Comparison of ENCODE assay signal across 9 cellular contexts in genomic region chr11:128341767-128342318, GRCh38.
DNase-seq lines count a peak whose midpoint lies in the region; ATAC-seq and TF ChIP-seq lines count a peak whose summit lies in the region.
"Had no signal": no experiment of that assay in that cellular context is flagged by ENCODE, and none has a peak within 500 bp of the region (broad histone marks: within the 10 kb centered on the region; RNA-seq: fewer than 3 reads in every experiment).

No MANE protein-coding gene starts in this region.

- peak; percentile 15 for DNase-seq in GM23338 (ENCODE audit: low spot score)
- no peak for DNase-seq in Peyer's patch
- DNase-seq in esophagus muscularis mucosa (ENCODE audit: extremely low spot score) = no peak
- DNase-seq in psoas muscle = no peak
- no peak for DNase-seq in NCI-H1092 (lab: John Stamatoyannopoulos, UW)
- no peak for DNase-seq in SK-N-SH
- DNase-seq: kidney, MM.1S had no signal

- H3K27me3 ChIP-seq in GM23338 (ENCODE audit: insufficient read depth) (no peaks in the 10 kb centered on the region), Peyer's patch (no peaks in the 10 kb centered on the region), esophagus muscularis mucosa (no peaks in the 10 kb centered on the region), psoas muscle (ENCODE audit: insufficient read depth in 3 of 3, low read length in 2 of 3) (no peaks in the 10 kb centered on the region), SK-N-SH (ENCODE audit: insufficient read depth) (no peaks in the 10 kb centered on the region)

- no peaks in the 10 kb centered on the region for H3F3A ChIP-seq in GM23338 (replicated peaks; ENCODE audit: low read depth)
- H3F3A ChIP-seq in SK-N-SH (replicated peaks; ENCODE audit: insufficient read depth) = no peaks in the 10 kb centered on the region

- 83% methylated on average over 14 of the region's 14 CpGs for WGBS in esophagus muscularis mucosa
- WGBS in psoas muscle, 3 donors = 62 to 77% (median 72%) methylated on average over 14 of the region's 14 CpGs
- 92% methylated on average over 14 of the region's 14 CpGs for WGBS in SK-N-SH (ENCODE audit: low lambda C conversion rate)

- peaks cover 22% of the 10 kb centered on the region for H3K4me1 Mint-ChIP-seq in GM23338

- no peak overlapping the region for H3K9ac ChIP-seq in SK-N-SH

- POLR2A ChIA-PET in SK-N-SH (lab: Yijun Ruan, JAX) = no interaction called here

- H3K9me3 Mint-ChIP-seq in GM23338 = no peaks in the 10 kb centered on the region

- no peaks in the 10 kb centered on the region for H3K27me3 Mint-ChIP-seq in GM23338 (ENCODE audit: insufficient read depth, low read depth, poor library complexity)

- CTCF ChIA-PET in SK-N-SH (lab: Yijun Ruan, JAX) = interaction anchor here (1.1 to 2.3 kb wide), 2 partner anchors 18 to 51 kb away, joined by 3 to 7 read pairs; no protein-coding TSS in a partner anchor

- intact Hi-C loops in esophagus muscularis mucosa (cut with DNase I) (no loop called here), psoas muscle (cut with DNase I) (no loop called here)

- peaks cover 12% of the 10 kb centered on the region; the same call in 1 of the 2 replicates for H3K4me1 ChIP-seq in GM23338 (ENCODE audit: insufficient read depth)
- H3K4me1 ChIP-seq in Peyer's patch = peaks cover 0 to 20% (median 3%) of the 10 kb centered on the region in 4 donors
- H3K4me1 ChIP-seq in esophagus muscularis mucosa = peaks cover 8 to 30% (median 16%) of the 10 kb centered on the region in 4 donors
- H3K4me1 ChIP-seq in psoas muscle = no peaks in the 10 kb centered on the region
- peaks cover 0 to 3% of the 10 kb centered on the region in 2 experiments; a peak in 1 of 4 replicates for H3K4me1 ChIP-seq in SK-N-SH (ENCODE audit: control insufficient read depth in 1 of 2, insufficient read depth in 2 of 2, low read depth in 1 of 2, low read length in 1 of 2)

- H3K36me3 ChIP-seq in GM23338 (ENCODE audit: insufficient read depth) (no peaks in the 10 kb centered on the region), Peyer's patch (no peaks in the 10 kb centered on the region), esophagus muscularis mucosa (no peaks in the 10 kb centered on the region), psoas muscle (ENCODE audit: insufficient read depth in 1 of 2, low read depth in 1 of 2) (no peaks in the 10 kb centered on the region), SK-N-SH (replicated peaks in 1 of 2; ENCODE audit: control insufficient read depth in 1 of 2, insufficient read depth in 2 of 2, low read length in 1 of 2) (no peaks in the 10 kb centered on the region)

- H3K27ac ChIP-seq in GM23338 (ENCODE audit: low read depth) (no peak overlapping the region), Peyer's patch (peak overlapping the region; percentile 50 to 76 (median 66)), esophagus muscularis mucosa (replicated peaks in 1 of 4) (peak overlapping the region in 3 of 4 donors; percentile 55 to 71 (median 56)), psoas muscle (peak overlapping the region; percentile 50), SK-N-SH (ENCODE audit: low read depth in 2 of 2, low read length in 1 of 2) (no peak overlapping the region)

- H2AFZ ChIP-seq in GM23338 (peak overlapping the region; percentile 80), SK-N-SH (ENCODE audit: low read depth) (no peak overlapping the region)

- TF ChIP-seq EP300 in esophagus muscularis mucosa (IDR thresholded peaks at IDR 0.05) (no peak), SK-N-SH (IDR thresholded peaks at IDR 0.05; ENCODE audit: borderline replicate concordance in 1 of 2, low read depth in 1 of 2, low read length in 1 of 2) (no peak)

- H3K9me3 ChIP-seq in Peyer's patch (no peaks in the 10 kb centered on the region), esophagus muscularis mucosa (no peaks in the 10 kb centered on the region), psoas muscle (no peaks in the 10 kb centered on the region), SK-N-SH (no peaks in the 10 kb centered on the region)

- no peak overlapping the region for H3K4me3 Mint-ChIP-seq in GM23338

- TF ChIP-seq CTCF in GM23338 (conservative IDR thresholded peaks at IDR 0.05; ENCODE audit: low read depth in 2 of 2) = no peak
- no peak for TF ChIP-seq CTCF in Peyer's patch (IDR thresholded peaks at IDR 0.05)
- TF ChIP-seq CTCF in esophagus muscularis mucosa (IDR thresholded peaks at IDR 0.05) = no peak
- TF ChIP-seq CTCF in psoas muscle (IDR thresholded peaks at IDR 0.05) = no peak
- TF ChIP-seq CTCF in SK-N-SH (IDR thresholded peaks at IDR 0.05) = no peak

- no peaks in the 10 kb centered on the region for H3K79me2 ChIP-seq in GM23338 (replicated peaks; ENCODE audit: insufficient read depth)
- H3K79me2 ChIP-seq in SK-N-SH (ENCODE audit: insufficient read depth) = no peaks in the 10 kb centered on the region

- TF ChIP-seq POLR2A in Peyer's patch (IDR thresholded peaks at IDR 0.05) (no peak), esophagus muscularis mucosa (IDR thresholded peaks at IDR 0.05; ENCODE audit: low read depth) (no peak)

- H3K4me3 ChIP-seq in GM23338 (no peak overlapping the region), Peyer's patch (no peak overlapping the region), esophagus muscularis mucosa (no peak overlapping the region), psoas muscle (no peak overlapping the region), SK-N-SH (ENCODE audit: low read depth in 2 of 2, low read length in 1 of 2) (no peak overlapping the region)

- no peaks in the 10 kb centered on the region for H4K20me1 ChIP-seq in GM23338 (replicated peaks; ENCODE audit: insufficient read depth)
- H4K20me1 ChIP-seq in SK-N-SH (ENCODE audit: insufficient read depth) = no peaks in the 10 kb centered on the region

- TF ChIP-seq RAD21 in SK-N-SH (IDR thresholded peaks at IDR 0.05; ENCODE audit: low read length) = no peak

- no peak overlapping the region for H3K27ac Mint-ChIP-seq in GM23338

- H3K4me2 ChIP-seq in GM23338 (peak overlapping the region; percentile 43; the same call in 1 of the 2 replicates), SK-N-SH (no peak overlapping the region)

- H3K9me2 ChIP-seq in GM23338 (ENCODE audit: insufficient read depth) (no peaks in the 10 kb centered on the region; the same call in 1 of the 2 replicates), SK-N-SH (no peaks in the 10 kb centered on the region)

- ATAC-seq in GM23338 = peak; percentile 71
- ATAC-seq in psoas muscle = no peak
- no peak for ATAC-seq in esophagus mucosa

- no peaks in the 10 kb centered on the region for H3K36me3 Mint-ChIP-seq in GM23338 (ENCODE audit: low read depth)

TF ChIP-seq in GM23338, 12 proteins besides CTCF, POLR2A, EP300 and RAD21 (continues in another document):
- no peak for TF ChIP-seq STAT1 (IDR thresholded peaks at IDR 0.05; ENCODE audit: unreplicated experiment)

TF ChIP-seq in SK-N-SH, 30 proteins besides CTCF, POLR2A, EP300 and RAD21:
- no peak for TF ChIP-seq JUND (IDR thresholded peaks at IDR 0.05)
- no peak for TF ChIP-seq RCOR1 (IDR thresholded peaks at IDR 0.05; ENCODE audit: low read length)
- TF ChIP-seq GATA2 (CRISPR knock-in tag; IDR thresholded peaks at IDR 0.05) = no peak
- no peak for TF ChIP-seq MEF2A (IDR thresholded peaks at IDR 0.05; ENCODE audit: borderline replicate concordance, low read depth)
- no peak for TF ChIP-seq SMC3 (IDR thresholded peaks at IDR 0.05; ENCODE audit: low read depth, low read length)
- no peak for TF ChIP-seq RXRA (IDR thresholded peaks at IDR 0.05; ENCODE audit: borderline replicate concordance, low read depth)
- TF ChIP-seq MAX (IDR thresholded peaks at IDR 0.05; ENCODE audit: low read depth) = no peak

Comparison
In these comparisons a context has a peak if more than half of its experiments do, and no peak if none do; other contexts are left out.
1. H3K27ac ChIP-seq: peak in Peyer's patch (4 of 4), esophagus muscularis mucosa (3 of 4) and psoas muscle (single experiment); none in GM23338 (single experiment) and SK-N-SH (0 of 2).